8 cellular contexts compared by ENCODE assay signal in genomic region chr14:22303589-22304195, GRCh38.
DNase-seq lines count a peak whose midpoint lies in the region; ATAC-seq and TF ChIP-seq lines count a peak whose summit lies in the region.

No MANE protein-coding gene starts in this region.

- WGBS in adrenal gland, 4 donors = 25 to 29% (median 25%) methylated on average over 5 of the region's 5 CpGs

- intact Hi-C loops in adrenal gland (cut with DNase I) = no loop called here
- intact Hi-C loops in mucosa of descending colon (cut with DNase I, micrococcal nuclease) = no loop called here

- no peaks in the 10 kb centered on the region for H4K20me1 ChIP-seq in Karpas-422 (ENCODE audit: insufficient read depth, low read depth, low read length)

- DNase-seq in DMS53 treated with DMSO at 0.1 percent for 48 hours (lab: John Stamatoyannopoulos, UW; ENCODE audit: unreplicated experiment) (peak; percentile 2), Karpas-422 (peak; percentile 67), adrenal gland (no peak), mucosa of descending colon (no peak), caudate nucleus (lab: John Stamatoyannopoulos, UW) (no peak)
- DNase-seq in activated CD4-positive, CD25-positive, alpha-beta regulatory T cell (lab: John Stamatoyannopoulos, UW) = no peak

- H3K36me3 ChIP-seq in Karpas-422 (ENCODE audit: insufficient read depth, low read length) = no peaks in the 10 kb centered on the region
- H3K36me3 ChIP-seq in adrenal gland (replicated peaks in 1 of 2) = no peaks in the 10 kb centered on the region
- H3K36me3 ChIP-seq in mucosa of descending colon (ENCODE audit: low read depth) = no peaks in the 10 kb centered on the region

- no peak overlapping the region for H3K4me2 ChIP-seq in Karpas-422 (ENCODE audit: low read depth, low read length, poor library complexity, severe bottlenecking)

- no peak overlapping the region for H3K4me3 ChIP-seq in Karpas-422 (ENCODE audit: low read length)
- H3K4me3 ChIP-seq in adrenal gland = no peak overlapping the region
- H3K4me3 ChIP-seq in mucosa of descending colon = no peak overlapping the region

- no peaks in the 10 kb centered on the region; the same call in 1 of the 2 replicates for H3K27me3 ChIP-seq in Karpas-422 (ENCODE audit: low read length)
- H3K27me3 ChIP-seq in adrenal gland = peaks cover 7% of the 10 kb centered on the region

- H3K79me2 ChIP-seq in Karpas-422 (ENCODE audit: low read length) = no peaks in the 10 kb centered on the region

- H3K9me2 ChIP-seq in Karpas-422 (replicated peaks; ENCODE audit: insufficient read depth, low read length) = no peaks in the 10 kb centered on the region

- TF ChIP-seq CTCF in adrenal gland (IDR thresholded peaks at IDR 0.05) (peak; percentile 11 to 65 (median 49)), mucosa of descending colon (IDR thresholded peaks at IDR 0.05) (peak; percentile 12)

- no peak overlapping the region for H3K27ac ChIP-seq in Karpas-422 (ENCODE audit: low read length)
- no peak overlapping the region for H3K27ac ChIP-seq in adrenal gland
- no peak overlapping the region for H3K27ac ChIP-seq in caudate nucleus (ENCODE audit: low read depth, low read length)

- no peaks in the 10 kb centered on the region for H3K9me3 ChIP-seq in Karpas-422 (ENCODE audit: low read length)
- no peaks in the 10 kb centered on the region for H3K9me3 ChIP-seq in adrenal gland (replicated peaks in 1 of 3)
- H3K9me3 ChIP-seq in mucosa of descending colon = no peaks in the 10 kb centered on the region

- no peak overlapping the region for H3K9ac ChIP-seq in Karpas-422 (ENCODE audit: low read length)

- H3K4me1 ChIP-seq in Karpas-422 (ENCODE audit: low read length) (peaks cover 2% of the 10 kb centered on the region; the same call in 1 of the 2 replicates), adrenal gland (replicated peaks in 1 of 2) (no peaks in the 10 kb centered on the region), mucosa of descending colon (ENCODE audit: low read depth) (no peaks in the 10 kb centered on the region)

- H2AFZ ChIP-seq in Karpas-422 (ENCODE audit: low read length) = no peak overlapping the region

- ATAC-seq in mucosa of descending colon = no peak
- ATAC-seq in HG03342 (IDR thresholded peaks at IDR 0.05; ENCODE audit: unreplicated experiment) = no peak
- no peak for ATAC-seq in GM21576 (IDR thresholded peaks at IDR 0.05; ENCODE audit: unreplicated experiment)

- no peak for TF ChIP-seq POLR2A in adrenal gland (IDR thresholded peaks at IDR 0.05)

Comparison
In these comparisons a context has a peak if more than half of its experiments do, and no peak if none do; other contexts are left out.
1. DNase-seq: peak in DMS53 treated with DMSO at 0.1 percent for 48 hours (single experiment) and Karpas-422 (single experiment); none in adrenal gland (0 of 7), mucosa of descending colon (0 of 3), caudate nucleus (0 of 61) and activated CD4-positive, CD25-positive, alpha-beta regulatory T cell (0 of 4).